ENCODE assay signal across 21 cellular contexts in the genomic region with DNA sequence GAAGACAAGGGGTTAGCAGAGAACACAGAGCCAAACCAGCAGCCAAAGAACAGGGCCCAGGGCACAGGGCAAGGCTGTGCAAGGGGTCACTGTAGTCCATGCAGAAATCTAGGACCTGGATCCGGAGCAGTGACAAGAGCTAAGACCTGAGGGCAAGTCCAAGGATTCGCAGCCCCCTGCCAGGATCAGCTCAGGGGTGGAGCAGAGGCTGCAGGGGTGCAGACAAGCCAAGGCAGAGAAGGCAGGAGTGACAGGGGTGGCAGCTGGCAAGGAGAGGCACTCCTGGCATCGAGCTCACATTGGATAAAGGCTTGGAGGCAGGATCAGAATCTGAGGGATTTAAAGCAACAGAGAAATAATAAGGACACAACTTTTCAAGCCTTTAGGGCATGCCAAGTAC.
DNase-seq lines count a peak whose midpoint lies in the region; ATAC-seq, FAIRE-seq and TF ChIP-seq lines count a peak whose summit lies in the region.
"Had no signal": no experiment of that assay in that cellular context is flagged by ENCODE, and none has a peak within 500 bp of the region (broad histone marks: within the 10 kb centered on the region; RNA-seq: fewer than 3 reads in every experiment).

No MANE protein-coding gene starts in this region.

- WGBS in A549 (ENCODE audit: missing lambda C conversion rate) = 80% methylated on average over 2 of the region's 3 CpGs
- 78 to 81% methylated on average over 3 of the region's 3 CpGs for WGBS in lung, 2 donors
- 35 to 60% (median 40%) methylated on average over 3 of the region's 3 CpGs for WGBS in stomach, 5 donors
- 75 to 83% (median 77%) methylated on average over 3 of the region's 3 CpGs for WGBS in spleen, 5 donors

- H3K4me1 Mint-ChIP-seq in brain = peaks cover 69% of the 10 kb centered on the region
- H3K4me1 Mint-ChIP-seq: activated naive CD8-positive, alpha-beta T cell treated with anti-CD3 and anti-CD28 coated beads for 36 hours; activated T-helper 17 cell treated with anti-CD3 and anti-CD28 coated beads, Interleukin-2, amount 50 U/mL, for 72 hours; CD4-positive, CD25-positive, alpha-beta regulatory T cell had no signal

- no peaks in the 10 kb centered on the region for H3K36me3 Mint-ChIP-seq in brain
- H3K36me3 Mint-ChIP-seq: activated naive CD8-positive, alpha-beta T cell treated with anti-CD3 and anti-CD28 coated beads for 36 hours; CD4-positive, CD25-positive, alpha-beta regulatory T cell; naive thymus-derived CD4-positive, alpha-beta T cell had no signal

- H3K36me3 ChIP-seq in lung (ENCODE audit: control insufficient read depth in 2 of 2, insufficient read depth in 2 of 2, low read length in 2 of 2) = no peaks in the 10 kb centered on the region
- H3K36me3 ChIP-seq in stomach = no peaks in the 10 kb centered on the region
- H3K36me3 ChIP-seq in spleen = no peaks in the 10 kb centered on the region
- H3K36me3 ChIP-seq in colonic mucosa = no peaks in the 10 kb centered on the region
- H3K36me3 ChIP-seq: tibial artery had no signal

- H3K9me3 ChIP-seq in A549 = no peaks in the 10 kb centered on the region
- no peaks in the 10 kb centered on the region for H3K9me3 ChIP-seq in lung (ENCODE audit: control insufficient read depth in 2 of 2, insufficient read depth in 1 of 2, low read length in 1 of 2)
- H3K9me3 ChIP-seq in stomach = no peaks in the 10 kb centered on the region
- H3K9me3 ChIP-seq in spleen = no peaks in the 10 kb centered on the region
- H3K9me3 ChIP-seq in colonic mucosa = no peaks in the 10 kb centered on the region
- H3K9me3 ChIP-seq: tibial artery had no signal

- CTCF ChIA-PET in A549 (lab: Yijun Ruan, JAX) = interaction anchor here (1.0 to 1.3 kb wide), 2 partner anchors 9 to 58 kb away, joined by 3 to 6 read pairs; no protein-coding TSS in a partner anchor

- peak; percentile 9 to 16; a peak in 1 of 6 replicates for ATAC-seq in A549
- ATAC-seq in lung (ENCODE audit: insufficient read depth, low FRiP score) = no peak
- no peak for ATAC-seq in GM18858 (IDR thresholded peaks at IDR 0.05; ENCODE audit: unreplicated experiment)
- ATAC-seq: activated T-helper 17 cell treated with anti-CD3 and anti-CD28 coated beads, Interleukin-2, amount 50 U/mL, for 72 hours; naive thymus-derived CD4-positive, alpha-beta T cell had no signal

- no peak for TF ChIP-seq POLR2A in A549 (IDR thresholded peaks at IDR 0.05; ENCODE audit: low read length)
- no peak for TF ChIP-seq POLR2A in stomach (IDR thresholded peaks at IDR 0.05)
- no peak for TF ChIP-seq POLR2A in spleen (IDR thresholded peaks at IDR 0.05)

- H3K9ac ChIP-seq in colonic mucosa (ENCODE audit: low read depth in 2 of 2, low read length in 2 of 2) = no peak overlapping the region

- H3K27ac Mint-ChIP-seq in brain = peak overlapping the region; percentile 4 to 78 (median 36)
- H3K27ac Mint-ChIP-seq: activated naive CD8-positive, alpha-beta T cell treated with anti-CD3 and anti-CD28 coated beads for 36 hours; activated T-helper 17 cell treated with anti-CD3 and anti-CD28 coated beads, Interleukin-2, amount 50 U/mL, for 72 hours; CD4-positive, CD25-positive, alpha-beta regulatory T cell; naive thymus-derived CD4-positive, alpha-beta T cell; stimulated activated naive CD8-positive, alpha-beta T cell treated with anti-CD3 and anti-CD28 coated beads, Interleukin-15, Interleukin-2, amounts not matched to agents 100 ng/mL and 50 ng/mL, for 24 hours; T-helper 1 cell treated with Interleukin-12 subunit alpha and Interleukin-12 subunit beta and Interleukin-4 antibody, amounts not matched to agents 30 μg/mL and 1 μg/mL, for 36 hours had no signal

- H3K27ac ChIP-seq in A549 (peak overlapping the region in 1 of 2 experiments; percentile 43; a peak in 2 of 6 replicates), lung (ENCODE audit: low read depth in 1 of 2, low read length in 1 of 2) (no peak overlapping the region), stomach (no peak overlapping the region), spleen (no peak overlapping the region), colonic mucosa (no peak overlapping the region)
- H3K27ac ChIP-seq: tibial artery had no signal

- H3K9me3 Mint-ChIP-seq in brain = peaks cover 0 to 3% (median 0%) of the 10 kb centered on the region in 5 experiments
- H3K9me3 Mint-ChIP-seq: activated naive CD8-positive, alpha-beta T cell treated with anti-CD3 and anti-CD28 coated beads for 36 hours; activated T-helper 17 cell treated with anti-CD3 and anti-CD28 coated beads, Interleukin-2, amount 50 U/mL, for 72 hours; naive thymus-derived CD4-positive, alpha-beta T cell; stimulated activated naive CD8-positive, alpha-beta T cell treated with anti-CD3 and anti-CD28 coated beads, Interleukin-15, Interleukin-2, amounts not matched to agents 100 ng/mL and 50 ng/mL, for 24 hours; T-helper 1 cell treated with Interleukin-12 subunit alpha and Interleukin-12 subunit beta and Interleukin-4 antibody, amounts not matched to agents 30 μg/mL and 1 μg/mL, for 36 hours had no signal

- intact Hi-C loops in stomach (cut with DNase I; ENCODE audit: low total_unique reads) = no loop called here
- intact Hi-C loops in spleen (cut with DNase I; ENCODE audit: low total_unique reads) = no loop called here
- intact Hi-C loops in colonic mucosa (cut with DNase I) = no loop called here

- DNase-seq in A549 (ENCODE audit: low read depth in 1 of 2, low spot score in 1 of 2) = no peak
- DNase-seq in D341Med (ENCODE audit: low spot score) = peak; percentile 63
- peak; percentile 26 for DNase-seq in lung (ENCODE audit: low spot score)
- no peak for DNase-seq in stomach
- no peak for DNase-seq in spleen
- no peak for DNase-seq in colonic mucosa
- DNase-seq: activated CD4-positive, alpha-beta T cell treated with anti-CD3 and anti-CD28 coated beads for 48 hours; activated naive CD8-positive, alpha-beta T cell treated with anti-CD3 and anti-CD28 coated beads for 36 hours; CD4-positive, CD25-positive, alpha-beta regulatory T cell; left cardiac atrium; naive thymus-derived CD4-positive, alpha-beta T cell; NCI-H1417; NCI-H510A treated with DMSO at 0.1 percent for 48 hours; stimulated activated CD4-positive, alpha-beta T cell treated with anti-CD3 and anti-CD28 coated beads, Interleukin-12 subunit alpha, Interleukin-12 subunit beta, amount 100 ng/mL, for 4 hours had no signal

- H3K4me2 ChIP-seq in A549 = no peak overlapping the region

- POLR2A ChIA-PET in A549 (lab: Yijun Ruan, JAX) = interaction anchor here (0.6 kb wide), 1 partner anchor 58 kb away, joined by 5 read pairs; no protein-coding TSS in a partner anchor

- peaks cover 28% of the 10 kb centered on the region for H3K27me3 Mint-ChIP-seq in brain

- TF ChIP-seq CTCF in A549 (IDR thresholded peaks at IDR 0.05) (no peak), brain (conservative IDR thresholded peaks at IDR 0.05) (no peak), lung (IDR thresholded peaks at IDR 0.05; ENCODE audit: control extremely low read depth, extremely low read depth) (no peak), stomach (IDR thresholded peaks at IDR 0.05) (no peak), spleen (IDR thresholded peaks at IDR 0.05 in 8 of 11, conservative IDR thresholded peaks at IDR 0.05 in 3 of 11) (no peak), colonic mucosa (IDR thresholded peaks at IDR 0.05) (no peak)

- TF ChIP-seq EP300 in A549 (IDR thresholded peaks at IDR 0.05) (no peak), stomach (IDR thresholded peaks at IDR 0.05) (no peak)

- H3K27me3 ChIP-seq in lung (ENCODE audit: control insufficient read depth, insufficient read depth) (no peaks in the 10 kb centered on the region), stomach (no peaks in the 10 kb centered on the region), spleen (replicated peaks in 1 of 7) (no peaks in the 10 kb centered on the region), colonic mucosa (no peaks in the 10 kb centered on the region)
- H3K27me3 ChIP-seq: tibial artery had no signal

- FAIRE-seq in A549 (lab: Jason Lieb, UNC) = no peak
- FAIRE-seq: astrocyte had no signal

- peaks cover 27% of the 10 kb centered on the region for H3K4me1 ChIP-seq in A549
- H3K4me1 ChIP-seq in lung (ENCODE audit: control insufficient read depth in 2 of 2, insufficient read depth in 2 of 2, low read length in 2 of 2) = peaks cover 0 to 4% of the 10 kb centered on the region in 2 donors
- H3K4me1 ChIP-seq in stomach = no peaks in the 10 kb centered on the region
- no peaks in the 10 kb centered on the region for H3K4me1 ChIP-seq in spleen
- no peaks in the 10 kb centered on the region for H3K4me1 ChIP-seq in colonic mucosa
- H3K4me1 ChIP-seq: tibial artery had no signal

- H3K4me3 Mint-ChIP-seq in brain = no peak overlapping the region
- H3K4me3 Mint-ChIP-seq: activated naive CD8-positive, alpha-beta T cell treated with anti-CD3 and anti-CD28 coated beads for 36 hours; activated T-helper 17 cell treated with anti-CD3 and anti-CD28 coated beads, Interleukin-2, amount 50 U/mL, for 72 hours; CD4-positive, CD25-positive, alpha-beta regulatory T cell; naive thymus-derived CD4-positive, alpha-beta T cell; stimulated activated naive CD8-positive, alpha-beta T cell treated with anti-CD3 and anti-CD28 coated beads, Interleukin-15, Interleukin-2, amounts not matched to agents 100 ng/mL and 50 ng/mL, for 24 hours; T-helper 1 cell treated with Interleukin-12 subunit alpha and Interleukin-12 subunit beta and Interleukin-4 antibody, amounts not matched to agents 30 μg/mL and 1 μg/mL, for 36 hours had no signal

- TF ChIP-seq RAD21 in A549 (conservative IDR thresholded peaks at IDR 0.05 in 1 of 2, IDR thresholded peaks at IDR 0.05 in 1 of 2) = no peak

- H3K4me3 ChIP-seq in A549 = no peak overlapping the region
- H3K4me3 ChIP-seq in lung = no peak overlapping the region
- no peak overlapping the region for H3K4me3 ChIP-seq in stomach
- no peak overlapping the region for H3K4me3 ChIP-seq in spleen
- no peak overlapping the region for H3K4me3 ChIP-seq in colonic mucosa
- H3K4me3 ChIP-seq: tibial artery had no signal

TF ChIP-seq in A549, 52 proteins besides CTCF, POLR2A, EP300 and RAD21 (continues in another document):
- no peak for TF ChIP-seq PHF8 (IDR thresholded peaks at IDR 0.05; ENCODE audit: borderline replicate concordance, low read depth)
- TF ChIP-seq GATA3 (IDR thresholded peaks at IDR 0.05; ENCODE audit: borderline replicate concordance) = no peak
- no peak for TF ChIP-seq ZSCAN20 (CRISPR knock-in tag; IDR thresholded peaks at IDR 0.05)
- TF ChIP-seq ZNF302 (CRISPR knock-in tag; IDR thresholded peaks at IDR 0.05) = no peak
- TF ChIP-seq, protein P1, sequence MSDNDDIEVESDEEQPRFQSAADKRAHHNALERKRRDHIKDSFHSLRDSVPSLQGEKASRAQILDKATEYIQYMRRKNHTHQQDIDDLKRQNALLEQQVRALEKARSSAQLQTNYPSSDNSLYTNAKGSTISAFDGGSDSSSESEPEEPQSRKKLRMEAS (IDR thresholded peaks at IDR 0.05) = no peak
- no peak for TF ChIP-seq NR3C1 (IDR thresholded peaks at IDR 0.05)
- no peak for TF ChIP-seq JUNB (IDR thresholded peaks at IDR 0.05)
- TF ChIP-seq EHF (CRISPR knock-in tag; IDR thresholded peaks at IDR 0.05) = no peak
- TF ChIP-seq SREBF2 (IDR thresholded peaks at IDR 0.05) = no peak
- TF ChIP-seq, protein P2, sequence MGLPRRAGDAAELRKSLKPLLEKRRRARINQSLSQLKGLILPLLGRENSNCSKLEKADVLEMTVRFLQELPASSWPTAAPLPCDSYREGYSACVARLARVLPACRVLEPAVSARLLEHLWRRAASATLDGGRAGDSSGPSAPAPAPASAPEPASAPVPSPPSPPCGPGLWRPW (IDR thresholded peaks at IDR 0.05) = no peak

Comparison
In these comparisons a context has a peak if more than half of its experiments do, and no peak if none do; other contexts are left out.
1. ATAC-seq: peak in A549 (2 of 2); none in lung (single experiment) and GM18858 (single experiment).
2. DNase-seq: peak in D341Med (single experiment) and lung (single experiment); none in A549 (0 of 2), stomach (single experiment), spleen (single experiment) and colonic mucosa (single experiment).